In genomic region chr17:62470666-62471379, GRCh38 we compare ENCODE assay signal across 8 cellular contexts. TPM values are rescaled to one million over a fixed set of nuclear protein-coding genes. Genes with fewer than 3 reads are reported as not detected.
DNase-seq lines count a peak whose midpoint lies in the region; FAIRE-seq and TF ChIP-seq lines count a peak whose summit lies in the region.
"Not testable (repeated sequence)": the region's sequence is repeated elsewhere in the genome, so short reads cannot be mapped to it uniquely, and the experiment has no call there.

No MANE protein-coding gene starts in this region.

- H3K18ac ChIP-seq in H9 (ENCODE audit: insufficient read length, low read depth, low read length), result not testable (repeated sequence)

- no CpG with 5 or more reads among the region's 8 CpGs for WGBS in H9 (ENCODE audit: extremely low coverage, insufficient read length, low lambda C conversion rate)

- not testable (repeated sequence) for H3K36me3 Mint-ChIP-seq in H9 (ENCODE audit: insufficient read depth in 1 of 3, low read depth in 3 of 3)

- not testable (repeated sequence) for H3K14ac ChIP-seq in H9 (ENCODE audit: insufficient read depth, low read length)

- H3K4me1 Mint-ChIP-seq in H9, result peaks cover 15 to 17% of the 10 kb centered on the region in 2 experiments

- H2BK5ac ChIP-seq in H9 (ENCODE audit: insufficient read length, low read length), result not testable (repeated sequence)

- peak; percentile 46 for FAIRE-seq in urothelium cell line (lab: Jason Lieb, UNC)

- not testable (repeated sequence) for H4K91ac ChIP-seq in H9 (ENCODE audit: insufficient read length, low read depth, low read length)

- not testable (repeated sequence) for H3K4me3 ChIP-seq in SJCRH30

- H3K79me2 ChIP-seq in H9 (ENCODE audit: insufficient read depth, low read length), result not testable (repeated sequence)

- not testable (repeated sequence) for H3K27me3 ChIP-seq in H9 (ENCODE audit: insufficient read depth, low read length); SJCRH30

- not testable (repeated sequence) for H3K9me3 ChIP-seq in H9 (ENCODE audit: control insufficient read depth, low read depth, low read length); SJCRH30 (replicated peaks)

- H3K9me3 Mint-ChIP-seq in H9, result not testable (repeated sequence)

- not testable (repeated sequence) for TF ChIP-seq CTCF in H9 (conservative IDR thresholded peaks at IDR 0.05)

- not testable (repeated sequence) for H3K27me3 Mint-ChIP-seq in H9 (ENCODE audit: low read depth)

- H3K56ac ChIP-seq in H9 (ENCODE audit: insufficient read length, low read depth, low read length), result not testable (repeated sequence)

- not testable (repeated sequence) for H2AFZ ChIP-seq in H9 (ENCODE audit: low read length)

- not testable (repeated sequence) for H2BK120ac ChIP-seq in H9 (ENCODE audit: low read depth, low read length, poor library complexity, severe bottlenecking)

- H2BK20ac ChIP-seq in H9 (ENCODE audit: low read depth, low read length, poor library complexity, severe bottlenecking), result not testable (repeated sequence)

- not testable (repeated sequence) for H3K23ac ChIP-seq in H9 (ENCODE audit: insufficient read length, low read depth, low read length)

- H2BK15ac ChIP-seq in H9 (ENCODE audit: low read depth, low read length), result not testable (repeated sequence)

- not testable (repeated sequence) for H3K36me3 ChIP-seq in SJCRH30

- H3K9ac ChIP-seq in H9 (ENCODE audit: extremely low read depth, insufficient read length, low read length), result not testable (repeated sequence)

- not testable (repeated sequence) for H3K4me1 ChIP-seq in H9 (ENCODE audit: insufficient read depth, low read length); SJCRH30

- H3K79me1 ChIP-seq in H9 (ENCODE audit: insufficient read depth, low read depth, low read length, poor library complexity, severe bottlenecking), result not testable (repeated sequence)

- not testable (repeated sequence) for H3T11ph ChIP-seq in H9 (ENCODE audit: low read length)

- not testable (repeated sequence) for H3K27ac ChIP-seq in H9 (ENCODE audit: insufficient read length, low read depth, low read length); SJCRH30

- H4K8ac ChIP-seq in H9 (replicated peaks; ENCODE audit: insufficient read length, low read depth, low read length), result not testable (repeated sequence)

- not testable (repeated sequence) for H2BK12ac ChIP-seq in H9 (ENCODE audit: insufficient read length, low read depth, low read length)

- not testable (repeated sequence) for H4K20me1 ChIP-seq in H9 (ENCODE audit: control insufficient read depth, insufficient read depth, insufficient read length)

- DNase-seq in H9 (peak; percentile 48), NCI-H2081 treated with DMSO at 0.1 percent for 48 hours (lab: John Stamatoyannopoulos, UW) (peak; percentile 11), SJCRH30 (peak; percentile 82 to 91), activated T-cell treated with anti-CD3 and anti-CD28 coated beads for 4 hours (peak; percentile 63), dermis microvascular lymphatic vessel endothelial cell (ENCODE audit: low read depth in 2 of 2) (peak; percentile 81), kidney tubule cell (ENCODE audit: low spot score) (peak; percentile 91), urothelium cell line (ENCODE audit: low spot score) (peak; percentile 85)
- DNase-seq in stimulated activated CD4-positive, alpha-beta T cell treated with anti-CD3 and anti-CD28 coated beads, Interleukin-12 subunit alpha, Interleukin-12 subunit beta, amount 100 ng/mL, for 48 hours (ENCODE audit: low read depth in 2 of 3, low spot score in 1 of 3), result peak; percentile 41 to 44 (median 43)

- not testable (repeated sequence) for H2AK5ac ChIP-seq in H9 (ENCODE audit: insufficient read length, low read length)

- H3K4me3 Mint-ChIP-seq in H9, result not testable (repeated sequence)

- not testable (repeated sequence) for H3K27ac Mint-ChIP-seq in H9

- not testable (repeated sequence) for H3K23me2 ChIP-seq in H9 (ENCODE audit: insufficient read length, low read depth, low read length, poor library complexity, severe bottlenecking)

- H3K4ac ChIP-seq in H9 (ENCODE audit: low read depth, low read length), result not testable (repeated sequence)

- H4K5ac ChIP-seq in H9 (ENCODE audit: insufficient read length, low read depth, low read length), result not testable (repeated sequence)

- not testable (repeated sequence) for H3K4me2 ChIP-seq in H9 (ENCODE audit: insufficient read depth, insufficient read length, low read length)

RNA-seq across cellular contexts. Expression of gene TLK2, which starts 7.8 kb away (rescaled TPM):
- 63.7 and 67.0 TPM in 2 replicates for total RNA-seq in H9 (2021)
- 51.0 and 59.5 TPM in 2 replicates for total RNA-seq in SJCRH30 (2014; rRNA removed; shearing (Covaris generic))
- total RNA-seq in dermis microvascular lymphatic vessel endothelial cell, result 35.6 and 42.1 TPM in 2 replicates

RNA-seq across cellular contexts. Expression of gene METTL2A, which starts 47.1 kb away (rescaled TPM):
- total RNA-seq in H9 (2021) (37.6 and 39.3 TPM in 2 replicates), dermis microvascular lymphatic vessel endothelial cell (13.9 and 14.8 TPM in 2 replicates)
- 30.1 and 33.8 TPM in 2 replicates for total RNA-seq in SJCRH30 (2014; rRNA removed; shearing (Covaris generic))

Comparison
In these comparisons a context has a peak if more than half of its experiments do, and no peak if none do; other contexts are left out.
1. DNase-seq: peak in every context shown above with its lines; median percentile 91 in kidney tubule cell; 86 in SJCRH30; 85 in urothelium cell line; 81 in dermis microvascular lymphatic vessel endothelial cell; 63 in activated T-cell treated with anti-CD3 and anti-CD28 coated beads for 4 hours; 48 in H9; 43 in stimulated activated CD4-positive, alpha-beta T cell treated with anti-CD3 and anti-CD28 coated beads, Interleukin-12 subunit alpha, Interleukin-12 subunit beta, amount 100 ng/mL, for 48 hours; 11 in NCI-H2081 treated with DMSO at 0.1 percent for 48 hours.